ENCODE assay signal across 8 cellular contexts in the genomic region with DNA sequence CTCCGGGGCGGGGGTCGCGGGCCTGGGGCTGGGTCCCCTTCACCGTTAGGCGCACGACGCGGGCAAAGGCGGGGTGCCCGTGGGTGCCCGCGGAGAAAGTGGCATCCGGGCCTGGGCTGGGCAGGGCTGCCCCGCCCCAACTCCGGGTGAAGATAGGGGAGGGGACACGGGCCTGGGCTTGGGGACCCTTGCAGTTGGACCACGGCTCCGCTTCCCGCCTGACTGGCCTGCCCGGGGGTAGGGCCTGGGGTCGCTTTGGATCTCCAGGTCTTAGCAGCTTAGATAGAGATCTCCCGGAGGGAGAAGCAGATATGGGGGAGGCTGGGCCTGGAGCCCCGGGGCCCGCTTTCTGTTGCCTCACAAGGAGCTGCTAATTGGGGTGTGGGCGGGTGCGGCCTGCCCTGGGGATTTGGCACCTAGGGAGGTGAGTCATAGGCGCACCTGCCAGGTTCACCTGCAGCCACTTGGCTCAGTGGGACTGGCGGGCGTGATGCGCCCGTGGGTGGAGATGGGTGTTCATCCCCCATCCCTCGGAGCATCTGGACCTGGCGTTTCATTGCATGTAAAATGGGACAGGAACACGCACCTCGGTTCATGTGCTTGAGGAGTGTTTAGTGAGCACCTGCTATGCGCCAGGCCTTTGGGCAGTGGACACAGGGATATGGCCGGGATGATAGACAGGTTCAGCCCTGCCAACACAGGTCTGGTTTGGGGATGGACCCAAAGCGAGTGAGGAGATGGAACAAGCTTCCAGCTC. TPM values are rescaled to one million over a fixed set of nuclear protein-coding genes. Genes with fewer than 3 reads are reported as not detected.
DNase-seq lines count a peak whose midpoint lies in the region; ATAC-seq and TF ChIP-seq lines count a peak whose summit lies in the region.

No MANE protein-coding gene starts in this region.

- ATAC-seq in HG02588 (IDR thresholded peaks at IDR 0.05; ENCODE audit: unreplicated experiment) (peak; percentile 26), memory B cell (ENCODE audit: low read depth) (peak; percentile 25)
- peak; percentile 43 for ATAC-seq in stimulated activated naive CD8-positive, alpha-beta T cell treated with anti-CD3 and anti-CD28 coated beads, Interleukin-15, amount 100 ng/mL, for 72 hours

- H3K4me3 Mint-ChIP-seq in MCF 10A (ENCODE audit: unreplicated experiment), result peak overlapping the region; percentile 78
- H3K4me3 Mint-ChIP-seq in memory B cell, result peak overlapping the region; percentile 82
- H3K4me3 Mint-ChIP-seq in stimulated activated naive CD8-positive, alpha-beta T cell treated with anti-CD3 and anti-CD28 coated beads, Interleukin-15, amount 100 ng/mL, for 72 hours, result peak overlapping the region; percentile 86 to 88

- TF ChIP-seq CTCF in MCF 10A (IDR thresholded peaks at IDR 0.05; ENCODE audit: unreplicated experiment), result no peak

- CTCF ChIA-PET in MCF 10A (lab: Yijun Ruan, JAX), result interaction anchor here (0.9 to 1.8 kb wide), 3 partner anchors 47 to 146 kb away, joined by 3 to 5 read pairs (median 4); no protein-coding TSS in a partner anchor

- H3K9me3 Mint-ChIP-seq in MCF 10A (ENCODE audit: unreplicated experiment) (no peaks in the 10 kb centered on the region), memory B cell (no peaks in the 10 kb centered on the region)
- H3K9me3 Mint-ChIP-seq in stimulated activated naive CD8-positive, alpha-beta T cell treated with anti-CD3 and anti-CD28 coated beads, Interleukin-15, amount 100 ng/mL, for 72 hours, result no peaks in the 10 kb centered on the region

- H3K36me3 Mint-ChIP-seq in MCF 10A (ENCODE audit: insufficient read depth, unreplicated experiment) (peaks cover 22% of the 10 kb centered on the region), memory B cell (peaks cover 9% of the 10 kb centered on the region)

- no peak overlapping the region; the same call in 1 of the 2 replicates for H3K27ac ChIP-seq in SJSA1

- BruUV-seq in MCF 10A (replicated peaks; lab: Mats Ljungman, UMichigan), result no TSS peak

- no peaks in the 10 kb centered on the region for H3K27me3 ChIP-seq in SJSA1 (replicated peaks)

- POLR2A ChIA-PET in MCF 10A (lab: Yijun Ruan, JAX), result interaction anchor here (0.6 to 1.5 kb wide), 7 partner anchors 14 to 758 kb away, joined by 3 to 7 read pairs (median 3); partner anchors contain the start of gene PGLS

- DNase-seq in D341Med (ENCODE audit: low spot score) (peak; percentile 65), SJSA1 (ENCODE audit: low read depth in 1 of 2, low spot score in 2 of 2) (no peak), MCF 10A (ENCODE audit: unreplicated experiment) (peak; percentile 77), memory B cell (ENCODE audit: low spot score in 2 of 2) (no peak), cerebellar nuclear complex (lab: John Stamatoyannopoulos, UW) (no peak), NAMALWA (ENCODE audit: low spot score) (no peak)
- peak in 1 of 2 donors; percentile 35 for DNase-seq in stimulated activated naive CD8-positive, alpha-beta T cell treated with anti-CD3 and anti-CD28 coated beads, Interleukin-15, amount 100 ng/mL, for 72 hours

- intact Hi-C loops in MCF 10A (cut with micrococcal nuclease), result loop anchor here (5.0 kb wide), 1 partner anchor 47 kb away; no protein-coding TSS in a partner anchor

- H3K4me1 Mint-ChIP-seq in MCF 10A (ENCODE audit: insufficient read depth, unreplicated experiment), result peaks cover 26% of the 10 kb centered on the region
- peaks cover 33% of the 10 kb centered on the region for H3K4me1 Mint-ChIP-seq in memory B cell
- H3K4me1 Mint-ChIP-seq in stimulated activated naive CD8-positive, alpha-beta T cell treated with anti-CD3 and anti-CD28 coated beads, Interleukin-15, amount 100 ng/mL, for 72 hours, result peaks cover 45% of the 10 kb centered on the region

- H3K27ac Mint-ChIP-seq in MCF 10A (ENCODE audit: low read depth, unreplicated experiment) (peak overlapping the region; percentile 62), memory B cell (peak overlapping the region; percentile 45)
- H3K27ac Mint-ChIP-seq in stimulated activated naive CD8-positive, alpha-beta T cell treated with anti-CD3 and anti-CD28 coated beads, Interleukin-15, amount 100 ng/mL, for 72 hours, result peak overlapping the region; percentile 91

- H3K27me3 Mint-ChIP-seq in MCF 10A (ENCODE audit: insufficient read depth, unreplicated experiment) (no peaks in the 10 kb centered on the region), memory B cell (no peaks in the 10 kb centered on the region)
- peaks cover 8% of the 10 kb centered on the region for H3K27me3 Mint-ChIP-seq in stimulated activated naive CD8-positive, alpha-beta T cell treated with anti-CD3 and anti-CD28 coated beads, Interleukin-15, amount 100 ng/mL, for 72 hours

- peaks cover 37% of the 10 kb centered on the region for H3K36me3 ChIP-seq in SJSA1

- H3K4me1 ChIP-seq in SJSA1 (replicated peaks), result peaks cover 33% of the 10 kb centered on the region

- no peaks in the 10 kb centered on the region for H3K9me3 ChIP-seq in SJSA1 (replicated peaks)

- peak overlapping the region; percentile 86 for H3K4me3 ChIP-seq in SJSA1

RNA-seq across cellular contexts. Expression of gene MAP1S, which starts 0.6 kb away (rescaled TPM):
- total RNA-seq in SJSA1 (2014; rRNA removed; shearing (Covaris generic)), result 8.1 and 9.0 TPM in 2 replicates
- total RNA-seq in MCF 10A (2022), result 47.1 and 58.3 TPM in 2 replicates

RNA-seq across cellular contexts. Expression of gene FCHO1, which starts 31.4 kb away (rescaled TPM):
- 0.63 TPM in 1 of 2 replicates, not detected in the other for total RNA-seq in SJSA1 (2014; rRNA removed; shearing (Covaris generic))
- total RNA-seq in MCF 10A (2022), result 0.10 and 0.23 TPM in 2 replicates

RNA-seq across cellular contexts. Expression of gene UNC13A, which starts 31.8 kb away (rescaled TPM):
- not detected in 2 replicates for total RNA-seq in SJSA1 (2014; rRNA removed; shearing (Covaris generic))
- total RNA-seq in MCF 10A (2022), result 0.15 and 0.21 TPM in 2 replicates

Comparison
In these comparisons a context has a peak if more than half of its experiments do, and no peak if none do; other contexts are left out.
1. DNase-seq: peak in D341Med (single experiment) and MCF 10A (single experiment); none in SJSA1 (0 of 2), memory B cell (0 of 2), cerebellar nuclear complex (0 of 2) and NAMALWA (single experiment).
2. Peak in every context shown above with its lines, with median percentiles within 50 percentile points of each other: ATAC-seq, H3K27ac Mint-ChIP-seq and H3K4me3 Mint-ChIP-seq.